Comparison of ENCODE assay signal across 9 cellular contexts in the genomic region with DNA sequence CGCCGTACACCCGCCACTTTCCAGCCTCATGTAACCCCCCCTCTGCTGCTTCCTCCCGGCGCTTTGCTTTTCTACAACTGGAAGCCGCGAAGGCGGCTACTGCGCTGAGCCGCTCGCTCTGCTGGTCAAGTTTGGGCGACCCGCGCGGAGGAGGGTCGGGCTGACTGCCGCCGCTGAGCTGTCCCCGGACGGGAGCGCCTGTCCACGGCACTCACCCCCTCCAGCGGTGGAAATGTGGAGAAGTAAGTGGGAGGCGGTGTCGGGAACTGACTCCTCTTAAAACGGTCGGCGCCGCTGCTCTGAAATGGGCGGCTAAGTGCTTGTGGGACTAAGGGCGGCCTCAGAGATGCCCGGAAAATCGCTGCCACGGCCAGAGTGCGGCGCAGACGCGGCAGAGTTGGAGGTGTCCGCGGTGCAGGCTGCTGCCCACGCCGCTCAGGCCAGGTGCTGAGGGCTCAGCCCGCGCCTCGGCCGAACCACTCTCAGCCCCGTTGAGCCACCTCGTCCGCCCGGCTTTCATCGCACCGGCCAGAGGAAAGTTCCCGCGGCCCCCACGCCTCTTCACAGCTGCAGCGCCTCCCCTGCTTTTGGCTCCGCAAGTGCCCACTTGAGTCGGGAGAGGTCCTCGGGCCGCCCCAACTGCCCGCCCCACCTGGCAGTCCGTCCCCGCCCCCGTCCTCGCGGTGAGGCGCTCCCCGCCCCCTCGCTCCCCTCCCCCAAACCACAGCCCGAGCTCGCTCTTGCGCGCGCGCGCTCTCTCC. TPM values are rescaled to one million over a fixed set of nuclear protein-coding genes. Genes with fewer than 3 reads are reported as not detected.
DNase-seq lines count a peak whose midpoint lies in the region; ATAC-seq and TF ChIP-seq lines count a peak whose summit lies in the region.
"Had no signal": no experiment of that assay in that cellular context is flagged by ENCODE, and none has a peak within 500 bp of the region (broad histone marks: within the 10 kb centered on the region; RNA-seq: fewer than 3 reads in every experiment).

No MANE protein-coding gene starts in this region.

- intact Hi-C loops in left cardiac atrium (cut with DNase I): no loop called here

- ATAC-seq in activated naive CD8-positive, alpha-beta T cell treated with anti-CD3 and anti-CD28 coated beads, Interleukin-2, amount 50 U/mL, for 24 hours: peak; percentile 2
- peak; percentile 66 to 80 for ATAC-seq in left cardiac atrium

- H3K36me3 Mint-ChIP-seq in activated CD4-positive, alpha-beta T cell treated with anti-CD3 and anti-CD28 coated beads, Interleukin-2, amount 10 ng/mL, durations not matched to agents 7 days and 5 days (ENCODE audit: low read depth): no peaks in the 10 kb centered on the region
- no peaks in the 10 kb centered on the region for H3K36me3 Mint-ChIP-seq in activated naive CD8-positive, alpha-beta T cell treated with anti-CD3 and anti-CD28 coated beads, Interleukin-2, amount 50 U/mL, for 24 hours (ENCODE audit: low read depth)

- H3K27me3 Mint-ChIP-seq in activated CD4-positive, alpha-beta T cell treated with anti-CD3 and anti-CD28 coated beads, Interleukin-2, amount 10 ng/mL, durations not matched to agents 7 days and 5 days: peaks cover 37% of the 10 kb centered on the region
- H3K27me3 Mint-ChIP-seq in activated naive CD8-positive, alpha-beta T cell treated with anti-CD3 and anti-CD28 coated beads, Interleukin-2, amount 50 U/mL, for 24 hours: peaks cover 36% of the 10 kb centered on the region

- POLR2A ChIA-PET in activated CD4-positive, alpha-beta T cell treated with anti-CD3 and anti-CD28 coated beads, Interleukin-2, amount 10 ng/mL, durations not matched to agents 7 days and 5 days (lab: Charles Lee): no interaction called here
- POLR2A ChIA-PET in HEK293T (lab: Yijun Ruan, JAX): interaction anchor here (0.7 to 1.6 kb wide), 3 partner anchors 10 to 1739 kb away, joined by 4 to 6 read pairs (median 4); no protein-coding TSS in a partner anchor

- peaks cover 12% of the 10 kb centered on the region for H3K4me1 Mint-ChIP-seq in activated CD4-positive, alpha-beta T cell treated with anti-CD3 and anti-CD28 coated beads, Interleukin-2, amount 10 ng/mL, durations not matched to agents 7 days and 5 days
- H3K4me1 Mint-ChIP-seq in activated naive CD8-positive, alpha-beta T cell treated with anti-CD3 and anti-CD28 coated beads, Interleukin-2, amount 50 U/mL, for 24 hours: peaks cover 10% of the 10 kb centered on the region

- DNase-seq in activated CD4-positive, alpha-beta T cell treated with anti-CD3 and anti-CD28 coated beads, Interleukin-2, amount 10 ng/mL, durations not matched to agents 7 days and 5 days: no peak
- no peak for DNase-seq in activated CD4-positive, alpha-beta T cell treated with anti-CD3 and anti-CD28 coated beads, Interleukin-2, amount 50 U/mL, for 4 hours
- DNase-seq in HEK293T (ENCODE audit: extremely low spot score): peak; percentile 49
- DNase-seq in NCI-H1930 (lab: John Stamatoyannopoulos, UW): peak; percentile 35 to 39
- peak; percentile 2 for DNase-seq in activated naive CD8-positive, alpha-beta T cell treated with anti-CD3 and anti-CD28 coated beads, Interleukin-2, amount 50 U/mL, for 24 hours
- peak; percentile 46 for DNase-seq in left cardiac atrium
- DNase-seq in pons (ENCODE audit: low spot score): peak; percentile 24
- DNase-seq in NOMO-1 treated with DMSO at 0.1 percent for 48 hours (lab: John Stamatoyannopoulos, UW; ENCODE audit: unreplicated experiment): no peak

- peak overlapping the region; percentile 38 for H3K4me3 Mint-ChIP-seq in activated CD4-positive, alpha-beta T cell treated with anti-CD3 and anti-CD28 coated beads, Interleukin-2, amount 10 ng/mL, durations not matched to agents 7 days and 5 days
- peak overlapping the region; percentile 45 for H3K4me3 Mint-ChIP-seq in activated naive CD8-positive, alpha-beta T cell treated with anti-CD3 and anti-CD28 coated beads, Interleukin-2, amount 50 U/mL, for 24 hours

- CTCF ChIA-PET in activated CD4-positive, alpha-beta T cell treated with anti-CD3 and anti-CD28 coated beads, Interleukin-2, amount 10 ng/mL, durations not matched to agents 7 days and 5 days (lab: Charles Lee): no interaction called here
- CTCF ChIA-PET in HEK293T (lab: Yijun Ruan, JAX): no interaction called here

- no peak overlapping the region for H3K27ac Mint-ChIP-seq in activated CD4-positive, alpha-beta T cell treated with anti-CD3 and anti-CD28 coated beads, Interleukin-2, amount 10 ng/mL, durations not matched to agents 7 days and 5 days
- no peak overlapping the region for H3K27ac Mint-ChIP-seq in activated naive CD8-positive, alpha-beta T cell treated with anti-CD3 and anti-CD28 coated beads, Interleukin-2, amount 50 U/mL, for 24 hours

- H3K9me3 Mint-ChIP-seq in activated CD4-positive, alpha-beta T cell treated with anti-CD3 and anti-CD28 coated beads, Interleukin-2, amount 10 ng/mL, durations not matched to agents 7 days and 5 days: no peaks in the 10 kb centered on the region
- no peaks in the 10 kb centered on the region for H3K9me3 Mint-ChIP-seq in activated naive CD8-positive, alpha-beta T cell treated with anti-CD3 and anti-CD28 coated beads, Interleukin-2, amount 50 U/mL, for 24 hours

TF ChIP-seq in HEK293T, 16 proteins besides CTCF, POLR2A, EP300 and RAD21:
- TF ChIP-seq L3MBTL2 (conservative IDR thresholded peaks at IDR 0.05) (peak; percentile 91), FOXM1 (IDR thresholded peaks at IDR 0.05; ENCODE audit: borderline replicate concordance) (no peak), LEF1 (IDR thresholded peaks at IDR 0.05; ENCODE audit: borderline replicate concordance) (no peak), SUZ12 (IDR thresholded peaks at IDR 0.05) (no peak), TARDBP (IDR thresholded peaks at IDR 0.05) (no peak), ZNF384 (IDR thresholded peaks at IDR 0.05) (no peak), FOXK2 (IDR thresholded peaks at IDR 0.05) (no peak), NFRKB (IDR thresholded peaks at IDR 0.05) (no peak)

RNA-seq across cellular contexts. Expression of a gene that starts 0.4 kb away (rescaled TPM):
- not detected for total RNA-seq in activated CD4-positive, alpha-beta T cell treated with anti-CD3 and anti-CD28 coated beads, Interleukin-2, amount 10 ng/mL, durations not matched to agents 7 days and 5 days
- total RNA-seq in left cardiac atrium: 1 to 10 TPM in 1 of 2 donors, under 1 TPM in 1; 0.58 to 1.1 TPM
- total RNA-seq: mononuclear cell had no signal

Comparison
In these comparisons a context has a peak if more than half of its experiments do, and no peak if none do; other contexts are left out.
1. DNase-seq: peak in HEK293T (single experiment), NCI-H1930 (2 of 2), activated naive CD8-positive, alpha-beta T cell treated with anti-CD3 and anti-CD28 coated beads, Interleukin-2, amount 50 U/mL, for 24 hours (single experiment), left cardiac atrium (single experiment) and pons (single experiment); none in activated CD4-positive, alpha-beta T cell treated with anti-CD3 and anti-CD28 coated beads, Interleukin-2, amount 10 ng/mL, durations not matched to agents 7 days and 5 days (single experiment), activated CD4-positive, alpha-beta T cell treated with anti-CD3 and anti-CD28 coated beads, Interleukin-2, amount 50 U/mL, for 4 hours (0 of 2) and NOMO-1 treated with DMSO at 0.1 percent for 48 hours (single experiment).